In genomic region chr2:152061383-152061782, GRCh38 we compare ENCODE assay signal across 27 cellular contexts.
"Had no signal": no experiment of that assay in that cellular context is flagged by ENCODE, and none has a peak within 500 bp of the region (broad histone marks: within the 10 kb centered on the region; RNA-seq: fewer than 3 reads in every experiment).

No MANE protein-coding gene starts in this region.

- H3K4me3 ChIP-seq: stomach, suprapubic skin, testis, thoracic aorta, thyroid gland, tibial artery, tibial nerve, transverse colon, upper lobe of left lung, upper lobe of right lung, uterus, vagina had no signal

- DNase-seq: stimulated activated CD4-positive, alpha-beta T cell treated with anti-CD3 and anti-CD28 coated beads, Interleukin-2, amount 100 ng/mL, for 48 hours; stimulated activated CD4-positive, alpha-beta T cell treated with anti-CD3 and anti-CD28 coated beads, Interleukin-4, amount 100 ng/mL, for 1 hour; stimulated activated CD4-positive, alpha-beta T cell treated with anti-CD3 and anti-CD28 coated beads, Interleukin-4, amount 100 ng/mL, for 24 hours; stimulated activated CD4-positive, alpha-beta T cell treated with anti-CD3 and anti-CD28 coated beads, Interleukin-4, amount 100 ng/mL, for 4 hours; stimulated activated CD8-positive, alpha-beta memory T cell treated with anti-CD3 and anti-CD28 coated beads, Interleukin-4, amount 100 ng/mL, for 48 hours; stimulated activated naive B cell treated with anti-CD40 and anti-IgM and Interleukin-4, amounts not matched to agents 10 μg/mL and 1 μg/mL and 100 μg/mL, for 72 hours; stimulated activated naive CD4-positive, alpha-beta T cell; stimulated activated naive CD4-positive, alpha-beta T cell treated with Interleukin-2 at 50 U/mL for 16 hours; stimulated activated naive CD8-positive, alpha-beta T cell treated with anti-CD3 and anti-CD28 coated beads, Interleukin-15, amount 100 ng/mL, for 72 hours; stimulated activated naive CD8-positive, alpha-beta T cell treated with anti-CD3 and anti-CD28 coated beads, Interleukin-15, Interleukin-2, amounts not matched to agents 100 U/mL and 50 U/mL, for 24 hours; stomach; substantia nigra; testis; thyroid gland; tibial artery; transverse colon; trophoblast cell; upper lobe of left lung; upper lobe of right lung; uterus had no signal

- H3K27me3 ChIP-seq: stomach, suprapubic skin, testis, thyroid gland, tibial artery, tibial nerve, transverse colon, upper lobe of left lung, upper lobe of right lung, uterus, vagina had no signal

- H3K4me1 ChIP-seq: transverse colon, uterus had no signal

- H3K27ac ChIP-seq: testis, thoracic aorta, thyroid gland, transverse colon had no signal

- ATAC-seq: stimulated activated effector memory CD8-positive, alpha-beta T cell treated with anti-CD3 and anti-CD28 coated beads, Interleukin-12 subunit alpha, Interleukin-12 subunit beta, amount 100 ng/mL, for 72 hours; stimulated activated memory B cell treated with anti-CD40 and anti-IgM and Interleukin-4, amounts not matched to agents 10 μg/mL and 1 μg/mL and 100 μg/mL, for 72 hours; stimulated activated naive B cell treated with anti-CD40 and anti-IgM and Interleukin-4, amounts not matched to agents 10 μg/mL and 1 μg/mL and 100 μg/mL, for 72 hours; stimulated activated naive CD8-positive, alpha-beta T cell treated with anti-CD3 and anti-CD28 coated beads, Interleukin-15, amount 100 ng/mL, for 72 hours; stimulated activated naive CD8-positive, alpha-beta T cell treated with anti-CD3 and anti-CD28 coated beads, Interleukin-15, Interleukin-2, amounts not matched to agents 100 U/mL and 50 U/mL, for 24 hours; upper lobe of right lung had no signal

- H3K36me3 ChIP-seq: stomach, suprapubic skin, thoracic aorta, thyroid gland, tibial artery, tibial nerve, transverse colon, upper lobe of left lung, upper lobe of right lung, uterus, vagina had no signal

- H3K9me3 ChIP-seq: suprapubic skin, testis, thoracic aorta, thyroid gland, tibial artery, upper lobe of right lung, uterus, vagina had no signal

- FAIRE-seq: urothelium cell line had no signal
